Comparison of ENCODE assay signal across 23 cellular contexts in the genomic region with DNA sequence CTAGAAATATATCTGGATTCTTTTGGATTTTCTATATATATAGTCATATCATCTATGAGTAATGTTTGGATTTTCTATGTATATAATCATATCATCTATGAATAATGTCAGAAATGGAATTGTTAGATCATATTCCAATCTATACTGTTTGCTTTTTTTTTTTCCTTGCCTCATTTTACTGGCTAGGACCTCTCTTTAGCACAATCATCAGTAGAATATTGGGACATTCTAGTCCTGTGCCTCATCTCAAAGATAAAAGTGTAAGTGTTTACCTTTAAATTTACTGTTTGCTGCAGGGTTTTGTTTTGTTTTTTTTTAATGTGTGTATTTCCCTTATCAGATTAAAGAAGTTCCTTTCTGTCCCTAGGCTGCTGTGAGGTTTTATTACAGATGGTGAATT.
"Had no signal": no experiment of that assay in that cellular context is flagged by ENCODE, and none has a peak within 500 bp of the region (broad histone marks: within the 10 kb centered on the region; RNA-seq: fewer than 3 reads in every experiment).

No MANE protein-coding gene starts in this region.

- H3K27me3 Mint-ChIP-seq: naive B cell; stimulated activated memory B cell treated with anti-CD40 and anti-IgM and Interleukin-4, amounts not matched to agents 10 μg/mL and 1 μg/mL and 100 μg/mL, for 72 hours; stimulated activated naive CD8-positive, alpha-beta T cell treated with anti-CD3 and anti-CD28 coated beads, Interleukin-15, Interleukin-2, amounts not matched to agents 100 ng/mL and 50 ng/mL, for 24 hours had no signal

- H3K27ac Mint-ChIP-seq: mesothelial cell of epicardium; nephron progenitor cell; stimulated activated memory B cell treated with anti-CD40 and anti-IgM and Interleukin-4, amounts not matched to agents 10 μg/mL and 1 μg/mL and 100 μg/mL, for 72 hours; stimulated activated naive CD8-positive, alpha-beta T cell treated with anti-CD3 and anti-CD28 coated beads, Interleukin-15, Interleukin-2, amounts not matched to agents 100 ng/mL and 50 ng/mL, for 24 hours had no signal

- ATAC-seq: heart right ventricle; left cardiac atrium; left lung; mucosa of descending colon; sciatic nerve; stimulated activated memory B cell treated with anti-CD40 and anti-IgM and Interleukin-4, amounts not matched to agents 10 μg/mL and 1 μg/mL and 100 μg/mL, for 72 hours had no signal

- DNase-seq: dermis blood vessel endothelial cell; effector memory CD4-positive, alpha-beta T cell; erythroblast; esophagus squamous epithelium; foreskin melanocyte; glutamatergic neuron; heart right ventricle; hippocampal formation; left cardiac atrium; left lung; mesenchymal stem cell; mucosa of descending colon; naive B cell; nephron progenitor cell; nucleus accumbens; stimulated activated CD4-positive, alpha-beta T cell treated with anti-CD3 and anti-CD28 coated beads, Interleukin-2, amount 100 ng/mL, for 24 hours; stimulated activated CD4-positive, alpha-beta T cell treated with anti-CD3 and anti-CD28 coated beads, Interleukin-4, amount 100 ng/mL, for 24 hours; upper lobe of left lung; uterus had no signal

- H3K4me3 Mint-ChIP-seq: mesothelial cell of epicardium; naive B cell; nephron progenitor cell; stimulated activated memory B cell treated with anti-CD40 and anti-IgM and Interleukin-4, amounts not matched to agents 10 μg/mL and 1 μg/mL and 100 μg/mL, for 72 hours; stimulated activated naive CD8-positive, alpha-beta T cell treated with anti-CD3 and anti-CD28 coated beads, Interleukin-15, Interleukin-2, amounts not matched to agents 100 ng/mL and 50 ng/mL, for 24 hours had no signal

- H3K4me1 Mint-ChIP-seq: mesothelial cell of epicardium; naive B cell; nephron progenitor cell; stimulated activated memory B cell treated with anti-CD40 and anti-IgM and Interleukin-4, amounts not matched to agents 10 μg/mL and 1 μg/mL and 100 μg/mL, for 72 hours had no signal
